In genomic region chr5:59038169-59039002, GRCh38 we compare ENCODE assay signal across 7 cellular contexts.
A peak's percentile ranks its signal among the peaks of the same experiment; 100 is the strongest.
DNase-seq lines count a peak whose midpoint lies in the region; ATAC-seq and TF ChIP-seq lines count a peak whose summit lies in the region.

No MANE protein-coding gene starts in this region.

- H3K27ac ChIP-seq in duodenal mucosa (ENCODE audit: low read depth, low read length) = peak overlapping the region; percentile 17

- DNase-seq in GM13977 (ENCODE audit: low spot score) (peak; percentile 3), NT2/D1 (ENCODE audit: low read depth, low spot score) (no peak), myocyte (ENCODE audit: low read depth) (peak; percentile 46), G401 (ENCODE audit: low spot score) (no peak), NCI-H2029 treated with DMSO at 0.1 percent for 48 hours (lab: John Stamatoyannopoulos, UW) (no peak)

- TF ChIP-seq CTCF in GM13977 (IDR thresholded peaks at IDR 0.05; ENCODE audit: extremely low read depth, insufficient read depth, missing control alignments) = no peak

- H3K27me3 ChIP-seq in NT2/D1 (ENCODE audit: insufficient read depth, insufficient read length) = peaks cover 13% of the 10 kb centered on the region
- no peaks in the 10 kb centered on the region for H3K27me3 ChIP-seq in duodenal mucosa (ENCODE audit: control insufficient read depth in 1 of 2, insufficient read depth in 2 of 2, low read length in 2 of 2)

- no peak for ATAC-seq in GM18517 (IDR thresholded peaks at IDR 0.05; ENCODE audit: unreplicated experiment)

- peak overlapping the region; percentile 84 for H3K4me3 ChIP-seq in NT2/D1 (ENCODE audit: insufficient read length, low read depth)
- peak overlapping the region; percentile 74 to 78 for H3K4me3 ChIP-seq in duodenal mucosa (ENCODE audit: low read depth in 1 of 2, low read length in 2 of 2)

- in situ Hi-C loops in GM13977 (cut with MboI; ENCODE audit: low pct_unique_long_range_greater_than_20kb, low sequenced_read_pairs, unreplicated experiment) (no loop called here), G401 (cut with HindIII; ENCODE audit: low sequenced_read_pairs) (no loop called here)

- no peaks in the 10 kb centered on the region for H3K9me3 ChIP-seq in NT2/D1 (ENCODE audit: insufficient read depth, low read length)
- no peaks in the 10 kb centered on the region for H3K9me3 ChIP-seq in duodenal mucosa (ENCODE audit: control insufficient read depth in 1 of 2, low read length in 2 of 2)

- H3K4me1 ChIP-seq in NT2/D1 (ENCODE audit: insufficient read depth, insufficient read length) = no peaks in the 10 kb centered on the region
- peaks cover 13 to 17% of the 10 kb centered on the region in 2 donors for H3K4me1 ChIP-seq in duodenal mucosa (ENCODE audit: control insufficient read depth in 1 of 2, insufficient read depth in 2 of 2, low read length in 2 of 2)

- no peaks in the 10 kb centered on the region for H3K36me3 ChIP-seq in NT2/D1 (ENCODE audit: insufficient read depth, insufficient read length, low read length)
- H3K36me3 ChIP-seq in duodenal mucosa (ENCODE audit: control insufficient read depth in 1 of 2, insufficient read depth in 2 of 2, low read length in 2 of 2) = no peaks in the 10 kb centered on the region

- peak overlapping the region; percentile 85 for H3K9ac ChIP-seq in NT2/D1 (ENCODE audit: insufficient read length, low read depth)
- H3K9ac ChIP-seq in duodenal mucosa (ENCODE audit: low read depth in 1 of 2, low read length in 2 of 2) = peak overlapping the region; percentile 49 to 69

Comparison
In these comparisons a context has a peak if more than half of its experiments do, and no peak if none do; other contexts are left out.
1. DNase-seq: peak in GM13977 (single experiment) and myocyte (single experiment); none in NT2/D1 (single experiment), G401 (single experiment) and NCI-H2029 treated with DMSO at 0.1 percent for 48 hours (single experiment).